ENCODE assay signal across 2 cellular contexts in genomic region chr20:10387686-10388085, GRCh38.
TF ChIP-seq lines count a peak whose summit lies in the region.

No MANE protein-coding gene starts in this region.

TF ChIP-seq in HepG2, 621 proteins besides CTCF, POLR2A, EP300 and RAD21:
- TF ChIP-seq KDM1A (CRISPR knock-in tag; IDR thresholded peaks at IDR 0.05) (no peak), ZNF550 (CRISPR knock-in tag; IDR thresholded peaks at IDR 0.05; ENCODE audit: borderline replicate concordance) (no peak), E2F1 (CRISPR knock-in tag; IDR thresholded peaks at IDR 0.05) (no peak), ZNF276 (CRISPR knock-in tag; IDR thresholded peaks at IDR 0.05; ENCODE audit: low read depth) (no peak), U2AF1 (optimal IDR thresholded peaks at IDR 0.05; ENCODE audit: low read depth, low read length) (no peak), RBAK (CRISPR knock-in tag; IDR thresholded peaks at IDR 0.05) (no peak), ZNF513 (CRISPR knock-in tag; conservative IDR thresholded peaks at IDR 0.05) (no peak)
TF ChIP-seq in HepG2: peak in this region for 0.

TF ChIP-seq in GM23338, 12 proteins besides CTCF, POLR2A, EP300 and RAD21:
- TF ChIP-seq EZH2phosphoT487 (IDR thresholded peaks at IDR 0.05; ENCODE audit: unreplicated experiment) (no peak), CREB1 (CRISPR knock-in tag; IDR thresholded peaks at IDR 0.05; ENCODE audit: low read depth) (no peak), NANOG (IDR thresholded peaks at IDR 0.05; ENCODE audit: borderline replicate concordance) (no peak), EZH2 (IDR thresholded peaks at IDR 0.05; ENCODE audit: low read depth, unreplicated experiment) (no peak), ZNF462 (CRISPR knock-in tag; IDR thresholded peaks at IDR 0.05) (no peak), POLR2AphosphoS5 (IDR thresholded peaks at IDR 0.05; ENCODE audit: low read depth) (no peak), ETS1 (IDR thresholded peaks at IDR 0.05) (no peak), STAT1 (IDR thresholded peaks at IDR 0.05; ENCODE audit: unreplicated experiment) (no peak), JUNB (IDR thresholded peaks at IDR 0.05; ENCODE audit: unreplicated experiment) (no peak), ZNF114 (CRISPR knock-in tag; IDR thresholded peaks at IDR 0.05) (no peak), ZNF331 (CRISPR knock-in tag; IDR thresholded peaks at IDR 0.05; ENCODE audit: low read depth) (no peak), REST (IDR thresholded peaks at IDR 0.05; ENCODE audit: unreplicated experiment) (no peak)
